Comparison of ENCODE assay signal across 8 cellular contexts in the genomic region with DNA sequence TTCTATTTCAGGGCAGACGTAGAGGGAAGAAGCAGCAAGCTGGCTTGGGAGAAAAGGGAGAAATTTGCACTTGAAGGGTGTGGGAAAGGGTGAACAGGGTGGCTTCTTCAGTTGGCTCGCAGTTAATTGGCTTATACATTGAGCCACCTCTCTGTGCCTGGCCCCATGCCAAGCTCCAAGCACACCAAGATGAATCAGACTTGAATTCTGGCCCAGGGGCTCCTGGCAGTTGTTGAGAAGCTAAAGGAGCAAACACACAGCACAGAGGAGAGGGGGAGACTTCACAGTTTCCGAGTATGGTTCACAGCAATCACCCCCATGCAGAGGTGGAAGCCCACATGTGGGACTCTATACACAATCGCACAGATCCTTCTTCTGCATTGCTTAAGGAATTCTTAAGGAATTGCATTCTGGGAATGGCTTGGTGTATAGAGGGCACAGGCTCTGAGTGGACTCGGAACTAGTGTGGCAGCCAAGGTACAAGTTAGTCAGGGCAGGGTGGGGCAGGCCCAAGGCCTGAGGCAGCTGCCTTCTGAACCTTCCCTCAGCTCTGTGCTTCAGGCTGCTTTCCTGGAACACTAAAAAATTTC. TPM values are rescaled to one million over a fixed set of nuclear protein-coding genes. Genes with fewer than 3 reads are reported as not detected.
DNase-seq lines count a peak whose midpoint lies in the region; ATAC-seq and TF ChIP-seq lines count a peak whose summit lies in the region.

No MANE protein-coding gene starts in this region.

- no TSS peak for BruUV-seq in PC-3 (replicated peaks; lab: Mats Ljungman, UMichigan)

- H3K27ac ChIP-seq in PC-3 (ENCODE audit: low read length) (peak overlapping the region; percentile 99), esophagus muscularis mucosa (replicated peaks in 1 of 4) (peak overlapping the region; percentile 90 to 95 (median 93))

- H3K79me2 ChIP-seq in PC-3 (ENCODE audit: low read length): peaks cover 50% of the 10 kb centered on the region

- peaks cover 0 to 9% of the 10 kb centered on the region in 2 donors for H3K36me3 Mint-ChIP-seq in naive B cell
- peaks cover 67% of the 10 kb centered on the region for H3K36me3 Mint-ChIP-seq in stimulated activated effector memory CD8-positive, alpha-beta T cell treated with anti-CD3 and anti-CD28 coated beads, Interleukin-12 subunit alpha, Interleukin-12 subunit beta, amount 100 ng/mL, for 72 hours

- no peak for TF ChIP-seq EP300 in esophagus muscularis mucosa (IDR thresholded peaks at IDR 0.05)

- whole genome bisulfite sequencing in esophagus muscularis mucosa: 4% methylated on average over 4 of the region's 5 CpGs

- H3K9me3 Mint-ChIP-seq in naive B cell: no peaks in the 10 kb centered on the region
- H3K9me3 Mint-ChIP-seq in stimulated activated effector memory CD8-positive, alpha-beta T cell treated with anti-CD3 and anti-CD28 coated beads, Interleukin-12 subunit alpha, Interleukin-12 subunit beta, amount 100 ng/mL, for 72 hours: no peaks in the 10 kb centered on the region

- peak overlapping the region; percentile 90 to 99 (median 97) for H3K4me3 Mint-ChIP-seq in naive B cell
- H3K4me3 Mint-ChIP-seq in stimulated activated effector memory CD8-positive, alpha-beta T cell treated with anti-CD3 and anti-CD28 coated beads, Interleukin-12 subunit alpha, Interleukin-12 subunit beta, amount 100 ng/mL, for 72 hours: peak overlapping the region; percentile 89

- H3K27me3 ChIP-seq in PC-3 (ENCODE audit: low read length): no peaks in the 10 kb centered on the region
- H3K27me3 ChIP-seq in esophagus muscularis mucosa: no peaks in the 10 kb centered on the region

- H3K36me3 ChIP-seq in PC-3 (ENCODE audit: low read depth, low read length): no peaks in the 10 kb centered on the region
- peaks cover 0 to 8% (median 0%) of the 10 kb centered on the region in 4 donors for H3K36me3 ChIP-seq in esophagus muscularis mucosa

- H3K4me1 Mint-ChIP-seq in naive B cell: peaks cover 59 to 87% (median 63%) of the 10 kb centered on the region in 3 donors
- H3K4me1 Mint-ChIP-seq in stimulated activated effector memory CD8-positive, alpha-beta T cell treated with anti-CD3 and anti-CD28 coated beads, Interleukin-12 subunit alpha, Interleukin-12 subunit beta, amount 100 ng/mL, for 72 hours: peaks cover 62% of the 10 kb centered on the region

- H3K4me1 ChIP-seq in PC-3 (ENCODE audit: insufficient read depth, low read length): peaks cover 48% of the 10 kb centered on the region
- peaks cover 78 to 87% (median 83%) of the 10 kb centered on the region in 4 donors for H3K4me1 ChIP-seq in esophagus muscularis mucosa

- H3K9ac ChIP-seq in PC-3 (ENCODE audit: low read length): peak overlapping the region; percentile 94

- H3K27me3 Mint-ChIP-seq in naive B cell: no peaks in the 10 kb centered on the region

- peak; percentile 74 for ATAC-seq in PC-3
- no peak for ATAC-seq in naive B cell (ENCODE audit: low read depth in 2 of 2)
- peak; percentile 59 for ATAC-seq in stimulated activated effector memory CD8-positive, alpha-beta T cell treated with anti-CD3 and anti-CD28 coated beads, Interleukin-12 subunit alpha, Interleukin-12 subunit beta, amount 100 ng/mL, for 72 hours
- no peak for ATAC-seq in GM21390 (IDR thresholded peaks at IDR 0.05; ENCODE audit: unreplicated experiment)

- H3K27ac Mint-ChIP-seq in naive B cell: peak overlapping the region; percentile 97 to 100 (median 98)
- H3K27ac Mint-ChIP-seq in stimulated activated effector memory CD8-positive, alpha-beta T cell treated with anti-CD3 and anti-CD28 coated beads, Interleukin-12 subunit alpha, Interleukin-12 subunit beta, amount 100 ng/mL, for 72 hours: peak overlapping the region; percentile 93

- H3K4me3 ChIP-seq in PC-3 (ENCODE audit: low read length) (peak overlapping the region; percentile 85), esophagus muscularis mucosa (peak overlapping the region; percentile 77 to 93 (median 86))

- H2AFZ ChIP-seq in PC-3 (ENCODE audit: low read length): peak overlapping the region; percentile 90; the same call in 1 of the 2 replicates

- no peaks in the 10 kb centered on the region for H4K20me1 ChIP-seq in PC-3 (ENCODE audit: low read length)

- intact Hi-C loops in PC-3 (cut with micrococcal nuclease): loop anchor here (2.0 to 5.0 kb wide), 2 partner anchors 34 to 35 kb away; partner anchors contain the start of gene TMF1
- intact Hi-C loops in esophagus muscularis mucosa (cut with DNase I): loop anchor here (5.0 kb wide), 1 partner anchor 34 kb away; the partner anchor contains the start of gene TMF1

- POLR2A ChIA-PET in PC-3 (lab: Charles Lee; ENCODE audit: unreplicated experiment): interaction anchor here (0.6 kb wide), 1 partner anchor 113 kb away, joined by 8 read pairs; no protein-coding TSS in a partner anchor

- CTCF ChIA-PET in PC-3 (lab: Charles Lee): interaction anchor here (0.6 kb wide), 2 partner anchors 73 to 325 kb away, joined by 3 read pairs; partner anchors contain the start of gene EOGT

- H3F3A ChIP-seq in PC-3 (ENCODE audit: low read length, unreplicated experiment): no peaks in the 10 kb centered on the region

- H3K9me3 ChIP-seq in PC-3 (ENCODE audit: low read length): no peaks in the 10 kb centered on the region
- no peaks in the 10 kb centered on the region for H3K9me3 ChIP-seq in esophagus muscularis mucosa

- H3K4me2 ChIP-seq in PC-3 (ENCODE audit: low read length): peak overlapping the region; percentile 99

- DNase-seq in A172 (ENCODE audit: low spot score) (peak; percentile 87), HCEC 1CT (peak; percentile 91), PC-3 (peak; percentile 76), esophagus muscularis mucosa (ENCODE audit: extremely low spot score) (peak; percentile 97), naive B cell (no peak)
- DNase-seq in activated T-cell treated with anti-CD3 and anti-CD28 coated beads, Interleukin-2, amount 50 U/mL, for 1 hour: peak; percentile 72
- DNase-seq in stimulated activated effector memory CD8-positive, alpha-beta T cell treated with anti-CD3 and anti-CD28 coated beads, Interleukin-12 subunit alpha, Interleukin-12 subunit beta, amount 100 ng/mL, for 72 hours (ENCODE audit: low spot score in 2 of 2): peak; percentile 53 to 85

- H3K9me2 ChIP-seq in PC-3 (replicated peaks; ENCODE audit: low read length): no peaks in the 10 kb centered on the region

- TF ChIP-seq POLR2A in esophagus muscularis mucosa (IDR thresholded peaks at IDR 0.05; ENCODE audit: low read depth): peak; percentile 27

- no peak for TF ChIP-seq CTCF in PC-3 (conservative IDR thresholded peaks at IDR 0.05; ENCODE audit: low read depth, low read length)
- TF ChIP-seq CTCF in esophagus muscularis mucosa (IDR thresholded peaks at IDR 0.05): no peak

RNA-seq across cellular contexts. Expression of gene ARL6IP5, which starts 1.5 kb away (rescaled TPM):
- 99.7 and 109 TPM in 2 replicates for total RNA-seq in A172 (2014; rRNA removed; shearing (Covaris generic))
- 18.8 and 25.4 TPM in 2 replicates for total RNA-seq in PC-3 (2014; rRNA removed)
- 100 to 1,000 TPM; 100 to 142 (median 110) TPM for total RNA-seq in esophagus muscularis mucosa
- 100 to 1,000 TPM; 278 to 469 (median 324) TPM for polyA plus RNA-seq in naive B cell (ENCODE audit: low read depth in 6 of 6)

RNA-seq across cellular contexts. Expression of gene UBA3, which starts 6.1 kb away (rescaled TPM):
- 75.4 and 83.1 TPM in 2 replicates for total RNA-seq in A172 (2014; rRNA removed; shearing (Covaris generic))
- 27.5 and 40.2 TPM in 2 replicates for total RNA-seq in PC-3 (2014; rRNA removed)
- total RNA-seq in esophagus muscularis mucosa: 10 to 100 TPM; 39.5 to 72.3 (median 46.1) TPM
- polyA plus RNA-seq in naive B cell (ENCODE audit: low read depth in 6 of 6): 100 to 1,000 TPM in 1 of 6 donors, 10 to 100 TPM in 5; 57.8 to 123 (median 61.1) TPM

RNA-seq across cellular contexts. Expression of gene TMF1, which starts 34.1 kb away (rescaled TPM):
- total RNA-seq in A172 (2014; rRNA removed; shearing (Covaris generic)): 20.3 and 24.4 TPM in 2 replicates
- 6.4 and 7.2 TPM in 2 replicates for total RNA-seq in PC-3 (2014; rRNA removed)
- 10 to 100 TPM; 23.0 to 35.8 (median 33.9) TPM for total RNA-seq in esophagus muscularis mucosa
- 10 to 100 TPM; 26.1 to 65.0 (median 54.4) TPM for polyA plus RNA-seq in naive B cell (ENCODE audit: low read depth in 6 of 6)

RNA-seq across cellular contexts. Expression of gene LMOD3, which starts 36.2 kb away (rescaled TPM):
- not detected in 2 replicates for total RNA-seq in A172 (2014; rRNA removed; shearing (Covaris generic))
- total RNA-seq in PC-3 (2014; rRNA removed): not detected in 2 replicates
- total RNA-seq in esophagus muscularis mucosa: 1 to 10 TPM in 2 of 4 donors, under 1 TPM in 2; 0.50 to 2.9 (median 1.3) TPM
- under 1 TPM in 3 of 6 donors, not detected in 3; 0.05 to 0.19 (median 0.09) TPM for polyA plus RNA-seq in naive B cell (ENCODE audit: low read depth in 6 of 6)

Comparison
In these comparisons a context has a peak if more than half of its experiments do, and no peak if none do; other contexts are left out.
1. ATAC-seq: peak in PC-3 (single experiment) and stimulated activated effector memory CD8-positive, alpha-beta T cell treated with anti-CD3 and anti-CD28 coated beads, Interleukin-12 subunit alpha, Interleukin-12 subunit beta, amount 100 ng/mL, for 72 hours (single experiment); none in naive B cell (0 of 2) and GM21390 (single experiment).